Comparison of ENCODE assay signal across 13 cellular contexts in the genomic region with DNA sequence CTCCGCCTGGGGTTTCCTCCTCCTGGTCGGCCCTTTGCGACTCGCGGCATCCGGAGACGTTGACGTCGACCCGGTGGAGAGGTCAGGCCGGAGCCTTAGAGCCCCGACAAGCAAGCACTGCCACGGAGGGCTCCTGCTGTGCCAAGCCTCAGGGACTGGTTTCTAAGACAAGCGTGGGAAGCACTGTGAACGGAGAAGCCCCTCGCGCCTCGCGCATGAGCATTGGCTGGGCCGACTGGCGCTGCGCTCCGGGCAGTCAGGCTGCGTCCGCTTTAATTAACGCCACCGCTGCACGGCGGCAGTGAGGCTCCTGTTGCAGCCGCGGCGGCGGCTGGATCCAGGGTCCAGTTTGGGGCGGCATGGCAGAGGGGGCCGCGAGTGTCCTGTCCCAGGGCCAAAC. TPM values are rescaled to one million over a fixed set of nuclear protein-coding genes. Genes with fewer than 3 reads are reported as not detected.
DNase-seq lines count a peak whose midpoint lies in the region; ATAC-seq and TF ChIP-seq lines count a peak whose summit lies in the region.
"Not testable (repeated sequence)": the region's sequence is repeated elsewhere in the genome, so short reads cannot be mapped to it uniquely, and the experiment has no call there.
"Had no signal": no experiment of that assay in that cellular context is flagged by ENCODE, and none has a peak within 500 bp of the region (broad histone marks: within the 10 kb centered on the region; RNA-seq: fewer than 3 reads in every experiment).

No MANE protein-coding gene starts in this region.

- TF ChIP-seq CTCF in RWPE2 (IDR thresholded peaks at IDR 0.05; ENCODE audit: poor library complexity, severe bottlenecking); suprapubic skin (IDR thresholded peaks at IDR 0.05): not testable (repeated sequence)

- intact Hi-C loops in cardiac septum (cut with DNase I); sciatic nerve (cut with DNase I): not testable (repeated sequence)

- not testable (repeated sequence) for TF ChIP-seq POLR2A in suprapubic skin (IDR thresholded peaks at IDR 0.05)

- H3K36me3 ChIP-seq in RWPE2 (ENCODE audit: low read depth); suprapubic skin: not testable (repeated sequence)

- DNase-seq in NCI-H2227 (lab: John Stamatoyannopoulos, UW; ENCODE audit: unreplicated experiment), result peak; percentile 21
- DNase-seq in RWPE2 (ENCODE audit: low spot score), result peak; percentile 26
- DNase-seq in activated naive CD4-positive, alpha-beta T cell treated with anti-CD3 and anti-CD28 coated beads, Interleukin-2, amount 50 U/mL, for 16 hours, result peak; percentile 1
- DNase-seq in cardiac septum (ENCODE audit: low spot score), result peak; percentile 36
- DNase-seq in left lobe of liver (ENCODE audit: low spot score), result peak; percentile 18
- DNase-seq in mesenteric fat pad (ENCODE audit: low spot score), result peak; percentile 20
- peak; percentile 25 for DNase-seq in sciatic nerve (ENCODE audit: low spot score)
- peak; percentile 37 to 58 for DNase-seq in suprapubic skin (ENCODE audit: low spot score in 2 of 2)

- not testable (repeated sequence) for H3K4me3 ChIP-seq in RWPE2 (ENCODE audit: severe bottlenecking); suprapubic skin

- not testable (repeated sequence) for H3K4me1 ChIP-seq in RWPE2 (ENCODE audit: insufficient read depth, poor library complexity, severe bottlenecking); suprapubic skin

- not testable (repeated sequence) for ATAC-seq in RWPE2 (ENCODE audit: low read depth); left lobe of liver; sciatic nerve

- not testable (repeated sequence) for H3K9me3 ChIP-seq in RWPE2 (ENCODE audit: severe bottlenecking); suprapubic skin

- H3K27ac ChIP-seq in RWPE2 (ENCODE audit: poor library complexity, severe bottlenecking); suprapubic skin: not testable (repeated sequence)

- WGBS in suprapubic skin, result 92% methylated on average over 16 of the region's 36 CpGs

- not testable (repeated sequence) for TF ChIP-seq EP300 in suprapubic skin (IDR thresholded peaks at IDR 0.05)

- H3K27me3 ChIP-seq in RWPE2 (ENCODE audit: insufficient read depth, poor library complexity, severe bottlenecking); suprapubic skin: not testable (repeated sequence)

RNA-seq across cellular contexts. Expression of a gene that starts 10.2 kb away (rescaled TPM):
- total RNA-seq in cardiac septum (not detected), left lobe of liver (not detected), mesenteric fat pad (not detected), sciatic nerve (not detected), suprapubic skin (10 to 100 TPM in 3 of 4 donors, 1 to 10 TPM in 1; 2.3 to 32.9 (median 19.3) TPM)
- total RNA-seq: CD4-positive, alpha-beta T cell; CD8-positive, alpha-beta memory T cell; G401; GM23338; H9 had no signal
